Comparison of ENCODE assay signal across 1 cellular context in genomic region chr15:65516997-65517865, GRCh38.
TF ChIP-seq lines count a peak whose summit lies in the region.

DPP8 (minus strand) TSS chr15:65517689; CDS start chr15:65512553, 5,136 bp downstream.

TF ChIP-seq in HEK293, 187 proteins besides CTCF, POLR2A, EP300 and RAD21 (continued from another document and continues in another):
- TF ChIP-seq ZNF488 (tag by site-specific recombination; IDR thresholded peaks at IDR 0.05) = 0 out of 2 replicates have a peak, but pooled peaks have one; percentile 25
- no peak for TF ChIP-seq ZNF350 (tag by site-specific recombination; IDR thresholded peaks at IDR 0.05)
- no peak for TF ChIP-seq ZNF548 (tag by site-specific recombination; IDR thresholded peaks at IDR 0.05)
- TF ChIP-seq HOXC10 (CRISPR knock-in tag; IDR thresholded peaks at IDR 0.05) = 0 out of 2 replicates have a peak, but pooled peaks have one; percentile 60
- TF ChIP-seq ZNF391 (tag by site-specific recombination; IDR thresholded peaks at IDR 0.05; ENCODE audit: borderline replicate concordance, low read depth) = peak; percentile 92
- TF ChIP-seq REPIN1 (tag by site-specific recombination; IDR thresholded peaks at IDR 0.05; ENCODE audit: low read depth) = peak; percentile 45; the same call in 1 of the 2 replicates
- peak; percentile 93 for TF ChIP-seq SP2 (tag by site-specific recombination; IDR thresholded peaks at IDR 0.05)
- peak; percentile 99 for TF ChIP-seq ZNF580 (tag by site-specific recombination; IDR thresholded peaks at IDR 0.05)
- peak; percentile 83 for TF ChIP-seq ZNF148 (tag by site-specific recombination; IDR thresholded peaks at IDR 0.05; ENCODE audit: borderline replicate concordance)
- TF ChIP-seq ZNF610 (tag by site-specific recombination; IDR thresholded peaks at IDR 0.05; ENCODE audit: borderline replicate concordance) = peak; percentile 81; the same call in 1 of the 2 replicates
- peak; percentile 34; the same call in 1 of the 2 replicates for TF ChIP-seq ZNF776 (tag by site-specific recombination; IDR thresholded peaks at IDR 0.05; ENCODE audit: borderline replicate concordance)
- TF ChIP-seq SETDB1 (IDR thresholded peaks at IDR 0.05; ENCODE audit: insufficient read length, low read length) = no peak
- peak; percentile 100 for TF ChIP-seq ZBTB17 (tag by site-specific recombination; IDR thresholded peaks at IDR 0.05)
- TF ChIP-seq ZNF394 (tag by site-specific recombination; IDR thresholded peaks at IDR 0.05; ENCODE audit: borderline replicate concordance) = peak; percentile 86; the same call in 1 of the 2 replicates
- TF ChIP-seq PBX3 (CRISPR knock-in tag; IDR thresholded peaks at IDR 0.05) = peak; percentile 93
- peak; percentile 62 for TF ChIP-seq ZFHX2 (tag by site-specific recombination; conservative IDR thresholded peaks at IDR 0.05)
- TF ChIP-seq PATZ1 (tag by site-specific recombination; IDR thresholded peaks at IDR 0.05) = peak; percentile 95
- peak; percentile 86 for TF ChIP-seq ZBTB8A (tag by site-specific recombination; IDR thresholded peaks at IDR 0.05)
- no peak; the same call in 1 of the 2 replicates for TF ChIP-seq ZNF146 (tag by site-specific recombination; IDR thresholded peaks at IDR 0.05)
- TF ChIP-seq ZBTB49 (tag by site-specific recombination; IDR thresholded peaks at IDR 0.05; ENCODE audit: low read depth) = no peak
- 0 out of 2 replicates have a peak, but pooled peaks have one; percentile 61 for TF ChIP-seq ZNF169 (tag by site-specific recombination; IDR thresholded peaks at IDR 0.05)
- TF ChIP-seq ZNF513 (tag by site-specific recombination; IDR thresholded peaks at IDR 0.05) = peak; percentile 41; the same call in 1 of the 2 replicates
- TF ChIP-seq ZNF23 (tag by site-specific recombination; IDR thresholded peaks at IDR 0.05; ENCODE audit: borderline replicate concordance) = no peak
- TF ChIP-seq PRDM6 (tag by site-specific recombination; IDR thresholded peaks at IDR 0.05) = no peak
- TF ChIP-seq REST (tag by site-specific recombination; IDR thresholded peaks at IDR 0.05) = peak; percentile 84
- peak; percentile 98 for TF ChIP-seq ZNF518A (tag by site-specific recombination; conservative IDR thresholded peaks at IDR 0.05; ENCODE audit: low read depth)
- no peak for TF ChIP-seq ZNF19 (tag by site-specific recombination; IDR thresholded peaks at IDR 0.05; ENCODE audit: low read depth)
- TF ChIP-seq ZNF660 (tag by site-specific recombination; IDR thresholded peaks at IDR 0.05) = peak; percentile 98
- TF ChIP-seq ZSCAN4 (tag by site-specific recombination; IDR thresholded peaks at IDR 0.05) = peak; percentile 64
